Comparison of ENCODE assay signal across 8 cellular contexts in genomic region chrX:38654302-38654701, GRCh38.
DNase-seq lines count a peak whose midpoint lies in the region; ATAC-seq and TF ChIP-seq lines count a peak whose summit lies in the region.

No MANE protein-coding gene starts in this region.

- intact Hi-C loops in adrenal gland (cut with DNase I), result no loop called here

- no peaks in the 10 kb centered on the region for H3K9me2 ChIP-seq in Karpas-422 (replicated peaks; ENCODE audit: insufficient read depth, low read length)

- no peak overlapping the region for H3K4me3 ChIP-seq in Karpas-422 (ENCODE audit: low read length)
- no peak overlapping the region for H3K4me3 ChIP-seq in adrenal gland
- H3K4me3 ChIP-seq in kidney epithelial cell (ENCODE audit: low read depth, low read length), result no peak overlapping the region

- H3K4me1 ChIP-seq in Karpas-422 (ENCODE audit: low read length) (no peaks in the 10 kb centered on the region), adrenal gland (replicated peaks in 1 of 2) (peaks cover 0 to 5% of the 10 kb centered on the region in 2 donors)

- no peak overlapping the region for H3K27ac ChIP-seq in Karpas-422 (ENCODE audit: low read length)
- no peak overlapping the region for H3K27ac ChIP-seq in adrenal gland

- no peak overlapping the region for H3K9ac ChIP-seq in Karpas-422 (ENCODE audit: low read length)

- DNase-seq in CD1c-positive myeloid dendritic cell (ENCODE audit: extremely low spot score), result peak; percentile 39
- peak; percentile 66 for DNase-seq in Karpas-422
- DNase-seq in adrenal gland, result peak in 4 of 7 donors; percentile 15 to 50 (median 36)
- DNase-seq in kidney epithelial cell (ENCODE audit: low read depth), result no peak
- no peak for DNase-seq in NCI-H187 (lab: John Stamatoyannopoulos, UW)
- DNase-seq in NK-92 (lab: John Stamatoyannopoulos, UW; ENCODE audit: unreplicated experiment), result no peak
- DNase-seq in HuH-7 (ENCODE audit: low spot score), result no peak

- WGBS in adrenal gland, 4 donors, result 86 to 100% (median 98%) methylated on average over 1 of the region's 1 CpG

- H3K36me3 ChIP-seq in Karpas-422 (ENCODE audit: insufficient read depth, low read length), result no peaks in the 10 kb centered on the region
- H3K36me3 ChIP-seq in adrenal gland (replicated peaks in 1 of 2), result no peaks in the 10 kb centered on the region
- no peaks in the 10 kb centered on the region for H3K36me3 ChIP-seq in kidney epithelial cell (ENCODE audit: control insufficient read depth, insufficient read depth, low read length)

- no peak overlapping the region for H3K4me2 ChIP-seq in Karpas-422 (ENCODE audit: low read depth, low read length, poor library complexity, severe bottlenecking)

- no peak for TF ChIP-seq POLR2A in adrenal gland (IDR thresholded peaks at IDR 0.05)

- H3K27me3 ChIP-seq in Karpas-422 (ENCODE audit: low read length) (no peaks in the 10 kb centered on the region), adrenal gland (no peaks in the 10 kb centered on the region), kidney epithelial cell (ENCODE audit: control insufficient read depth, insufficient read depth, low read length) (no peaks in the 10 kb centered on the region)

- no peaks in the 10 kb centered on the region for H3K79me2 ChIP-seq in Karpas-422 (ENCODE audit: low read length)

- TF ChIP-seq CTCF in adrenal gland (IDR thresholded peaks at IDR 0.05), result peak; percentile 35 to 67 (median 60)
- peak; percentile 50 for TF ChIP-seq CTCF in kidney epithelial cell (IDR thresholded peaks at IDR 0.05; ENCODE audit: insufficient read depth, low read length, poor library complexity, severe bottlenecking)

- no peaks in the 10 kb centered on the region for H4K20me1 ChIP-seq in Karpas-422 (ENCODE audit: insufficient read depth, low read depth, low read length)

- no peak overlapping the region for H2AFZ ChIP-seq in Karpas-422 (ENCODE audit: low read length)

- H3K9me3 ChIP-seq in Karpas-422 (ENCODE audit: low read length), result no peaks in the 10 kb centered on the region
- no peaks in the 10 kb centered on the region for H3K9me3 ChIP-seq in adrenal gland (replicated peaks in 1 of 3)

- ATAC-seq in GM19467 (IDR thresholded peaks at IDR 0.05; ENCODE audit: unreplicated experiment), result no peak

Comparison
In these comparisons a context has a peak if more than half of its experiments do, and no peak if none do; other contexts are left out.
1. DNase-seq: peak in CD1c-positive myeloid dendritic cell (single experiment), Karpas-422 (single experiment) and adrenal gland (4 of 7); none in kidney epithelial cell (single experiment), NCI-H187 (0 of 2), NK-92 (single experiment) and HuH-7 (single experiment).